Comparison of ENCODE assay signal across 32 cellular contexts in genomic region chr1:41414716-41415306, GRCh38. TPM values are rescaled to one million over a fixed set of nuclear protein-coding genes. Genes with fewer than 3 reads are reported as not detected.
DNase-seq lines count a peak whose midpoint lies in the region; ATAC-seq, FAIRE-seq and TF ChIP-seq lines count a peak whose summit lies in the region.
"Had no signal": no experiment of that assay in that cellular context is flagged by ENCODE, and none has a peak within 500 bp of the region (broad histone marks: within the 10 kb centered on the region; RNA-seq: fewer than 3 reads in every experiment).

No MANE protein-coding gene starts in this region.

- in situ Hi-C loops in brain microvascular endothelial cell (cut with HindIII; ENCODE audit: low pct_ligation_motif_present, low sequenced_read_pairs): loop anchor here (25.0 kb wide), 1 partner anchor 128 kb away; no protein-coding TSS in a partner anchor

- H3K4me2 ChIP-seq in BLaER1 (peak overlapping the region; percentile 93), PC-3 (ENCODE audit: low read length) (no peak overlapping the region)

- H3K36me3 ChIP-seq in BLaER1 (no peaks in the 10 kb centered on the region), PC-3 (ENCODE audit: low read depth, low read length) (no peaks in the 10 kb centered on the region), kidney (ENCODE audit: control insufficient read depth in 1 of 2, insufficient read depth in 2 of 2, low read length in 2 of 2) (no peaks in the 10 kb centered on the region), brain microvascular endothelial cell (replicated peaks) (no peaks in the 10 kb centered on the region)
- H3K36me3 ChIP-seq: breast epithelium, heart right ventricle, neutrophil, right lobe of liver, spleen, thoracic aorta had no signal

- BruUV-seq in PC-3 (replicated peaks; lab: Mats Ljungman, UMichigan): no TSS peak

- peaks cover 5% of the 10 kb centered on the region for H3K9me3 ChIP-seq in BLaER1
- no peaks in the 10 kb centered on the region for H3K9me3 ChIP-seq in PC-3 (ENCODE audit: low read length)
- H3K9me3 ChIP-seq in kidney (ENCODE audit: control insufficient read depth in 1 of 2, low read length in 2 of 2): no peaks in the 10 kb centered on the region
- H3K9me3 ChIP-seq: breast epithelium, neutrophil, right lobe of liver, thoracic aorta had no signal

- H3K27me3 ChIP-seq in BLaER1 (no peaks in the 10 kb centered on the region), PC-3 (ENCODE audit: low read length) (0 out of 2 replicates have a peak, but pooled peaks cover 8% of the 10 kb centered on the region), brain microvascular endothelial cell (replicated peaks) (peaks cover under 1% of the 10 kb centered on the region)
- H3K27me3 ChIP-seq: breast epithelium, right lobe of liver had no signal

- ATAC-seq in PC-3: no peak
- ATAC-seq: activated naive CD4-positive, alpha-beta T cell treated with anti-CD3 and anti-CD28 coated beads, Interleukin-2, amount 50 U/mL, for 72 hours; heart right ventricle; HepG2; right lobe of liver had no signal

- H3K27ac ChIP-seq in BLaER1 (peak overlapping the region; percentile 70), PC-3 (ENCODE audit: low read length) (no peak overlapping the region), kidney (ENCODE audit: low read depth in 2 of 2, low read length in 2 of 2) (no peak overlapping the region), brain microvascular endothelial cell (no peak overlapping the region)
- H3K27ac ChIP-seq: breast epithelium, C4-2B, heart right ventricle, neutrophil, right lobe of liver, thoracic aorta had no signal

- FAIRE-seq in kidney (lab: Jason Lieb, UNC): no peak
- FAIRE-seq: endothelial cell of umbilical vein, frontal cortex, GM18507, GM19239, HepG2 had no signal

- peak; percentile 82 for DNase-seq in DMS153 (lab: John Stamatoyannopoulos, UW)
- peak; percentile 28 for DNase-seq in PC-3
- peak; percentile 36 for DNase-seq in kidney
- no peak for DNase-seq in C1 segment of cervical spinal cord (lab: John Stamatoyannopoulos, UW)
- no peak for DNase-seq in brain microvascular endothelial cell
- no peak for DNase-seq in HK-2 (ENCODE audit: unreplicated experiment)
- DNase-seq: activated CD4-positive, alpha-beta T cell treated with anti-CD3 and anti-CD28 coated beads for 48 hours; activated CD8-positive, alpha-beta memory T cell treated with anti-CD3 and anti-CD28 coated beads for 24 hours; activated effector memory CD4-positive, alpha-beta T cell treated with Interleukin-2 at 50 U/mL for 16 hours; activated T-cell treated with anti-CD3 and anti-CD28 coated beads for 4 hours; H9; heart right ventricle; Karpas-422; NCI-H2171 treated with DMSO at 0.1 percent for 48 hours; NCI-H524; right lobe of liver; SIG-M5; spleen; stimulated activated CD4-positive, alpha-beta T cell treated with anti-CD3 and anti-CD28 coated beads, Interleukin-2, amount 100 ng/mL, for 24 hours; SW 1271 had no signal

- peak overlapping the region; percentile 44; the same call in 1 of the 2 replicates for H3K9ac ChIP-seq in BLaER1
- H3K9ac ChIP-seq in PC-3 (ENCODE audit: low read length): no peak overlapping the region
- no peak overlapping the region for H3K9ac ChIP-seq in kidney (ENCODE audit: low read length in 2 of 2)

- H3K4me1 ChIP-seq in BLaER1 (peaks cover 79% of the 10 kb centered on the region), PC-3 (ENCODE audit: insufficient read depth, low read length) (peaks cover 15% of the 10 kb centered on the region), kidney (ENCODE audit: control insufficient read depth in 1 of 2, insufficient read depth in 1 of 2, low read depth in 1 of 2, low read length in 2 of 2) (no peaks in the 10 kb centered on the region)
- H3K4me1 ChIP-seq: right lobe of liver had no signal

- no peak overlapping the region for H3K4me3 ChIP-seq in BLaER1
- no peak overlapping the region for H3K4me3 ChIP-seq in PC-3 (ENCODE audit: low read length)
- no peak overlapping the region for H3K4me3 ChIP-seq in kidney (ENCODE audit: low read length in 2 of 2)
- H3K4me3 ChIP-seq in brain microvascular endothelial cell (ENCODE audit: low read depth, low read length): no peak overlapping the region
- H3K4me3 ChIP-seq: breast epithelium, heart right ventricle, right lobe of liver, spleen, thoracic aorta had no signal

- H3F3A ChIP-seq in PC-3 (ENCODE audit: low read length, unreplicated experiment): no peaks in the 10 kb centered on the region

- TF ChIP-seq CTCF in PC-3 (conservative IDR thresholded peaks at IDR 0.05; ENCODE audit: low read depth, low read length) (no peak), kidney (IDR thresholded peaks at IDR 0.05; ENCODE audit: borderline replicate concordance, extremely low read depth, insufficient read depth) (no peak), brain microvascular endothelial cell (IDR thresholded peaks at IDR 0.05; ENCODE audit: low read depth, low read length, missing control alignments) (no peak)

- CTCF ChIA-PET in PC-3 (lab: Charles Lee): interaction anchor here (1.2 kb wide), 1 partner anchor 18 kb away, joined by 4 read pairs; no protein-coding TSS in a partner anchor

- H2AFZ ChIP-seq in PC-3 (ENCODE audit: low read length): no peak overlapping the region

- H3K9me2 ChIP-seq in PC-3 (replicated peaks; ENCODE audit: low read length): no peaks in the 10 kb centered on the region

- intact Hi-C loops in PC-3 (cut with micrococcal nuclease): loop anchor here (5.0 kb wide), 1 partner anchor 33 kb away; no protein-coding TSS in a partner anchor
- intact Hi-C loops in kidney (cut with DNase I): loop anchor here (5.0 kb wide), 1 partner anchor 143 kb away; no protein-coding TSS in a partner anchor

- no peaks in the 10 kb centered on the region for H3K79me2 ChIP-seq in PC-3 (ENCODE audit: low read length)

- POLR2A ChIA-PET in PC-3 (lab: Charles Lee; ENCODE audit: unreplicated experiment): no interaction called here

- H4K20me1 ChIP-seq in BLaER1 (no peaks in the 10 kb centered on the region), PC-3 (ENCODE audit: low read length) (no peaks in the 10 kb centered on the region)

RNA-seq across cellular contexts. Expression of gene FOXO6, which starts 53.6 kb away (rescaled TPM):
- 1.2 and 5.4 TPM in 2 replicates for total RNA-seq in PC-3 (2014; rRNA removed)
- total RNA-seq in kidney: 1.0 TPM
- 0.47 TPM for polyA plus RNA-seq in kidney (ENCODE audit: insufficient read depth, low read depth, low replicate concordance)
- polyA plus RNA-seq: AG04450, HepG2 had no signal

Comparison
In these comparisons a context has a peak if more than half of its experiments do, and no peak if none do; other contexts are left out.
1. DNase-seq: peak in DMS153 (single experiment), PC-3 (single experiment) and kidney (single experiment); none in C1 segment of cervical spinal cord (0 of 14), brain microvascular endothelial cell (single experiment) and HK-2 (single experiment).